In genomic region chr5:53069626-53070025, GRCh38 we compare ENCODE assay signal across 11 cellular contexts. TPM values are rescaled to one million over a fixed set of nuclear protein-coding genes. Genes with fewer than 3 reads are reported as not detected.
DNase-seq lines count a peak whose midpoint lies in the region; ATAC-seq and FAIRE-seq lines count a peak whose summit lies in the region.
"Had no signal": no experiment of that assay in that cellular context is flagged by ENCODE, and none has a peak within 500 bp of the region (broad histone marks: within the 10 kb centered on the region; RNA-seq: fewer than 3 reads in every experiment).

No MANE protein-coding gene starts in this region.

- no peaks in the 10 kb centered on the region for H3K4me1 ChIP-seq in right cardiac atrium (ENCODE audit: control insufficient read depth, insufficient read depth, low read length)

- H3K27ac Mint-ChIP-seq in activated T-helper 1 cell treated with anti-CD3 and anti-CD28 coated beads, Interleukin-12 subunit alpha, Interleukin-12 subunit beta, Interleukin-2, Interleukin-4 antibody, amounts not matched to agents 30 ng/mL and 10 ng/mL and 1 ng/mL, durations not matched to agents 14 hours and 24 hours and 36 hours: peak overlapping the region; percentile 82
- no peak overlapping the region for H3K27ac Mint-ChIP-seq in stimulated activated memory B cell treated with anti-CD40 and anti-IgM and Interleukin-4, amounts not matched to agents 10 μg/mL and 1 μg/mL and 100 μg/mL, for 72 hours

- intact Hi-C loops in right cardiac atrium (cut with DNase I) (no loop called here), left ventricle myocardium superior (cut with micrococcal nuclease) (no loop called here)
- intact Hi-C loops in activated T-helper 1 cell treated with anti-CD3 and anti-CD28 coated beads, Interleukin-12 subunit alpha, Interleukin-12 subunit beta, Interleukin-2, Interleukin-4 antibody, amounts not matched to agents 30 ng/mL and 10 ng/mL and 1 ng/mL, durations not matched to agents 14 hours and 24 hours and 36 hours (cut with micrococcal nuclease): loop anchor here (1.0 to 5.0 kb wide), 12 partner anchors 11 to 1241 kb away; partner anchors contain the start of genes ARL15 and MOCS2

- no peaks in the 10 kb centered on the region for H3K9me3 Mint-ChIP-seq in activated T-helper 1 cell treated with anti-CD3 and anti-CD28 coated beads, Interleukin-12 subunit alpha, Interleukin-12 subunit beta, Interleukin-2, Interleukin-4 antibody, amounts not matched to agents 30 ng/mL and 10 ng/mL and 1 ng/mL, durations not matched to agents 14 hours and 24 hours and 36 hours
- H3K9me3 Mint-ChIP-seq in stimulated activated memory B cell treated with anti-CD40 and anti-IgM and Interleukin-4, amounts not matched to agents 10 μg/mL and 1 μg/mL and 100 μg/mL, for 72 hours: no peaks in the 10 kb centered on the region

- H3K9me3 ChIP-seq in right cardiac atrium (ENCODE audit: control insufficient read depth, low read length): no peaks in the 10 kb centered on the region
- H3K9me3 ChIP-seq: BLaER1 had no signal

- ATAC-seq in right cardiac atrium (peak in 1 of 2 donors; percentile 88), left ventricle myocardium superior (no peak), GM19023 (IDR thresholded peaks at IDR 0.05; ENCODE audit: unreplicated experiment) (no peak)
- no peak for ATAC-seq in stimulated activated memory B cell treated with anti-CD40 and anti-IgM and Interleukin-4, amounts not matched to agents 10 μg/mL and 1 μg/mL and 100 μg/mL, for 72 hours

- H3K4me3 ChIP-seq in right cardiac atrium (ENCODE audit: low read length): no peak overlapping the region
- H3K4me3 ChIP-seq: BLaER1, skin epidermis had no signal

- peaks cover 53% of the 10 kb centered on the region for H3K36me3 Mint-ChIP-seq in activated T-helper 1 cell treated with anti-CD3 and anti-CD28 coated beads, Interleukin-12 subunit alpha, Interleukin-12 subunit beta, Interleukin-2, Interleukin-4 antibody, amounts not matched to agents 30 ng/mL and 10 ng/mL and 1 ng/mL, durations not matched to agents 14 hours and 24 hours and 36 hours (ENCODE audit: low read depth)
- H3K36me3 Mint-ChIP-seq in stimulated activated memory B cell treated with anti-CD40 and anti-IgM and Interleukin-4, amounts not matched to agents 10 μg/mL and 1 μg/mL and 100 μg/mL, for 72 hours: no peaks in the 10 kb centered on the region

- DNase-seq in right cardiac atrium (peak in 2 of 3 donors; percentile 18 to 21), left ventricle myocardium superior (no peak), glomerular endothelial cell (ENCODE audit: extremely low read depth, low read depth, low spot score) (peak; percentile 94), stromal cell of bone marrow (ENCODE audit: low read depth) (peak; percentile 59), HTR-8/SVneo (ENCODE audit: insufficient read length, low spot score) (no peak)
- DNase-seq in activated T-helper 1 cell treated with anti-CD3 and anti-CD28 coated beads, Interleukin-12 subunit alpha, Interleukin-12 subunit beta, Interleukin-2, Interleukin-4 antibody, amounts not matched to agents 30 ng/mL and 10 ng/mL and 1 ng/mL, durations not matched to agents 14 hours and 24 hours and 36 hours (ENCODE audit: low spot score): peak; percentile 71

- H3K27me3 Mint-ChIP-seq in activated T-helper 1 cell treated with anti-CD3 and anti-CD28 coated beads, Interleukin-12 subunit alpha, Interleukin-12 subunit beta, Interleukin-2, Interleukin-4 antibody, amounts not matched to agents 30 ng/mL and 10 ng/mL and 1 ng/mL, durations not matched to agents 14 hours and 24 hours and 36 hours (ENCODE audit: insufficient read depth): no peaks in the 10 kb centered on the region
- H3K27me3 Mint-ChIP-seq in stimulated activated memory B cell treated with anti-CD40 and anti-IgM and Interleukin-4, amounts not matched to agents 10 μg/mL and 1 μg/mL and 100 μg/mL, for 72 hours: no peaks in the 10 kb centered on the region

- peaks cover 41% of the 10 kb centered on the region for H3K4me1 Mint-ChIP-seq in activated T-helper 1 cell treated with anti-CD3 and anti-CD28 coated beads, Interleukin-12 subunit alpha, Interleukin-12 subunit beta, Interleukin-2, Interleukin-4 antibody, amounts not matched to agents 30 ng/mL and 10 ng/mL and 1 ng/mL, durations not matched to agents 14 hours and 24 hours and 36 hours (ENCODE audit: low read depth)
- H3K4me1 Mint-ChIP-seq in stimulated activated memory B cell treated with anti-CD40 and anti-IgM and Interleukin-4, amounts not matched to agents 10 μg/mL and 1 μg/mL and 100 μg/mL, for 72 hours: no peaks in the 10 kb centered on the region

- no peak for FAIRE-seq in HTR-8/SVneo (lab: Jason Lieb, UNC)
- FAIRE-seq: islet of Langerhans had no signal

- H3K27ac ChIP-seq in right cardiac atrium (ENCODE audit: low read length): no peak overlapping the region
- H3K27ac ChIP-seq: BLaER1, skin epidermis had no signal

- whole genome bisulfite sequencing in right cardiac atrium: 84% methylated on average over 5 of the region's 5 CpGs

- H3K27me3 ChIP-seq in right cardiac atrium (ENCODE audit: control insufficient read depth, insufficient read depth): no peaks in the 10 kb centered on the region
- H3K27me3 ChIP-seq: BLaER1 had no signal

- H3K4me3 Mint-ChIP-seq in activated T-helper 1 cell treated with anti-CD3 and anti-CD28 coated beads, Interleukin-12 subunit alpha, Interleukin-12 subunit beta, Interleukin-2, Interleukin-4 antibody, amounts not matched to agents 30 ng/mL and 10 ng/mL and 1 ng/mL, durations not matched to agents 14 hours and 24 hours and 36 hours: peak overlapping the region; percentile 41
- H3K4me3 Mint-ChIP-seq in stimulated activated memory B cell treated with anti-CD40 and anti-IgM and Interleukin-4, amounts not matched to agents 10 μg/mL and 1 μg/mL and 100 μg/mL, for 72 hours: no peak overlapping the region

RNA-seq across cellular contexts. Expression of gene MOCS2, which starts 39.9 kb away (rescaled TPM):
- 10 to 100 TPM; 77.9 to 86.5 (median 83.6) TPM for total RNA-seq in right cardiac atrium
- polyA plus RNA-seq in right cardiac atrium: 124 TPM
- total RNA-seq in left ventricle myocardium superior: 90.5 TPM
- total RNA-seq in activated T-helper 1 cell treated with anti-CD3 and anti-CD28 coated beads, Interleukin-12 subunit alpha, Interleukin-12 subunit beta, Interleukin-2, Interleukin-4 antibody, amounts not matched to agents 30 ng/mL and 10 ng/mL and 1 ng/mL, durations not matched to agents 14 hours and 24 hours and 36 hours: 17.9 and 18.4 TPM in 2 replicates
- total RNA-seq in glomerular endothelial cell: 29.6 and 38.0 TPM in 2 replicates

Comparison
In these comparisons a context has a peak if more than half of its experiments do, and no peak if none do; other contexts are left out.
1. DNase-seq: peak in right cardiac atrium (2 of 3), activated T-helper 1 cell treated with anti-CD3 and anti-CD28 coated beads, Interleukin-12 subunit alpha, Interleukin-12 subunit beta, Interleukin-2, Interleukin-4 antibody, amounts not matched to agents 30 ng/mL and 10 ng/mL and 1 ng/mL, durations not matched to agents 14 hours and 24 hours and 36 hours (single experiment), glomerular endothelial cell (single experiment) and stromal cell of bone marrow (single experiment); none in left ventricle myocardium superior (single experiment) and HTR-8/SVneo (single experiment).